Comparison of ENCODE assay signal across 1 cellular context in the genomic region with DNA sequence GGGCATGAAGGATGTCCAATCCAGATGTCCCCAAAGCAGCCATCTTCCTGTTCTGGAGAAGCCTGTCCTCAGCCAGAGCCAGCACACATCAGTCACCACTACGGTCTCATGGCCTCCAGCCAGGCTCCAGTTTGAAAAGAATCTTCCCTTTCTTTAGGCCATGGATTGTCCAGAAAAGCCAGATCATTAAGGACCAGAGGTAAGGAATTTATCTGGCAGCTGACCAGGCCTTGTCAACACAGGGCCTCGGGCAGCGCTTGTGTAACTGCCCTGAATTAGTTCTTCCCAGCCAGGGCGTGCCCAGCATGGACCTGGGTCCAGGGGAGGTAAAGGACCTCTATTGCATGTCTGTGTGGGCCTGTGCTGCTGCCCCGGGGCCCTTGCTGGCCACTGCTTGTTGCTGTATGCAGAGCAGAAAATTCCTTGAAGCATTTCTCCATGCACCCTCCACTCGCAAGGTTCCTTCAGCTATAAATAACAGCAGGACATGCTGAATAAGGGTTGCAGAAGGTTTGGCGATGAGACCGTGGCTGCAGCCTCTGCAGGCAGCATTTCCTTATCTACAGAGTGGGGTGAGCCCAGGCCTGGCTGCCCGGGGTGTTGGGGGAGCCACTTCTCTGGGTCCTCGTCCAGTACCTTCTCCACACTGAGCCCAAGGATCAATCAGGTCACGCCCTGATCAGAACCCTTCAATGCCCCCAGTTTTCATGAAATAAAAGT.
TF ChIP-seq lines count a peak whose summit lies in the region.

No MANE protein-coding gene starts in this region.

TF ChIP-seq in SK-N-SH, 30 proteins besides CTCF, POLR2A, EP300 and RAD21 (continued from another document):
- no peak for TF ChIP-seq REST (IDR thresholded peaks at IDR 0.05; ENCODE audit: low read depth, low read length)
- TF ChIP-seq GATA2 (CRISPR knock-in tag; IDR thresholded peaks at IDR 0.05) = no peak
- no peak for TF ChIP-seq FOXM1 (IDR thresholded peaks at IDR 0.05; ENCODE audit: low read depth)
